In the genomic region with DNA sequence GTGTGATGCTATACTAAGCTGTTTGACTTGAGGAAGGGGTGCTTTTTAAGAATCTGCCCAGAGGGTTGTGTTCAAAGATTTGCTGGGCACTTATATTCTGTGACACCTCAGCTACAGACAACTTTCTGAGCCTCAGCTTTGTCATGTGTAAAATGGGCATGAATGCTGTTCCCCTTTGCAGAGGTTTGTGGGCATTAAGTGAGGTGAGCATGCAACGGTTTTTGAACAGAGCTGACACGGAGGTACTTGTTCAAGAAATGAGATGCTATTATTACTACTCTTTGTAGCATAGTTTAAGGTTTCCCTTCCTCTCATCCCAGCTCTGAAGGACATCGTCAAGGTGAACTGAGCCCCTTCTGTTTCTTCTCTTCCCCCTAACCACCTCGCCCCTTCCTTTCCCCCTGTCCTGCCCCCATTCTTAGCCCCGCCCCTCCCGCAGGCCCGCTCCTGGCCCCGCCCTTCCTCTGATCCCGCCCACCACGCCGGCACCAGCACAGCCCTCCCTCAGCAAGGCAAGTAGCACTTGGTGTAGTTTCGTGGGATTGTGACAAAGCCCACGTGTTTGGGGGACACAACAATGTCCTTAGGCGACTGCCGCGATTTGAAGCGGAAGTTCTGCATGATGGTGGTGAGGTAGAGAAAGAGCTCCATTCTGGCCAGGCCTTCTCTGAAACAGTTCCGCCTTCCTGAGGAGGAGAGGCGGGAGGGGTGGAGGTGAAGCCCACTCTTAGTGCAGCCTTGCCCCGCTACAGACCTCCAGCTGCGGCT, we compare ENCODE assay signal across 9 cellular contexts. TPM values are rescaled to one million over a fixed set of nuclear protein-coding genes. Genes with fewer than 3 reads are reported as not detected.
DNase-seq lines count a peak whose midpoint lies in the region; ATAC-seq and TF ChIP-seq lines count a peak whose summit lies in the region.
"Had no signal": no experiment of that assay in that cellular context is flagged by ENCODE, and none has a peak within 500 bp of the region (broad histone marks: within the 10 kb centered on the region; RNA-seq: fewer than 3 reads in every experiment).

No MANE protein-coding gene starts in this region.

- peak overlapping the region; percentile 75 for H3K4me3 Mint-ChIP-seq in natural killer cell

- H3K9me3 Mint-ChIP-seq in natural killer cell: no peaks in the 10 kb centered on the region

- peaks cover 17 to 19% of the 10 kb centered on the region in 2 donors for H3K4me1 Mint-ChIP-seq in natural killer cell

- H3K27ac ChIP-seq in upper lobe of right lung: no peak overlapping the region

- H3K27ac Mint-ChIP-seq in natural killer cell: peak overlapping the region; percentile 21 to 48

- peak; percentile 36 for DNase-seq in NK-92 treated with Interleukin-12 subunit alpha and Interleukin-12 subunit beta, amount 100 ng/mL, for 24 hours (lab: John Stamatoyannopoulos, UW)
- no peak for DNase-seq in NK-92 (lab: John Stamatoyannopoulos, UW; ENCODE audit: unreplicated experiment)
- peak; percentile 85 for DNase-seq in activated effector memory CD4-positive, alpha-beta T cell treated with anti-CD3 and anti-CD28 coated beads, Interleukin-2, amount 50 U/mL, for 16 hours
- peak; percentile 25 for DNase-seq in natural killer cell
- peak; percentile 78 for DNase-seq in upper lobe of right lung
- DNase-seq in NCI-H82 treated with DMSO at 0.1 percent for 48 hours (lab: John Stamatoyannopoulos, UW; ENCODE audit: unreplicated experiment): no peak
- no peak for DNase-seq in HK-2 (ENCODE audit: unreplicated experiment)
- DNase-seq in NCI-H748 (lab: John Stamatoyannopoulos, UW; ENCODE audit: unreplicated experiment): no peak

- no peaks in the 10 kb centered on the region for H3K9me3 ChIP-seq in upper lobe of right lung

- H3K36me3 ChIP-seq in upper lobe of right lung: no peaks in the 10 kb centered on the region

- TF ChIP-seq CTCF in natural killer cell (IDR thresholded peaks at IDR 0.05) (no peak), upper lobe of right lung (IDR thresholded peaks at IDR 0.05) (no peak)

- no peak overlapping the region for H3K4me3 ChIP-seq in upper lobe of right lung

- H3K27me3 Mint-ChIP-seq in natural killer cell (ENCODE audit: low read depth in 2 of 2): peaks cover 16 to 39% of the 10 kb centered on the region in 2 donors

- ATAC-seq in natural killer cell: peak; percentile 64 to 88 (median 81)
- ATAC-seq in upper lobe of right lung: peak; percentile 79

- no peaks in the 10 kb centered on the region for H3K36me3 Mint-ChIP-seq in natural killer cell

- H3K27me3 ChIP-seq in upper lobe of right lung: no peaks in the 10 kb centered on the region

- intact Hi-C loops in natural killer cell (cut with micrococcal nuclease) (no loop called here), upper lobe of right lung (cut with DNase I) (no loop called here)

- H3K4me1 ChIP-seq in upper lobe of right lung: no peaks in the 10 kb centered on the region

RNA-seq across cellular contexts. Expression of gene CYP2A7, which starts 26.1 kb away (rescaled TPM):
- total RNA-seq in natural killer cell (not detected), upper lobe of right lung (1.7 TPM)
- total RNA-seq: cardiac septum had no signal

RNA-seq across cellular contexts. Expression of gene CYP2A6, which starts 57.9 kb away (rescaled TPM):
- total RNA-seq in natural killer cell (not detected), upper lobe of right lung (not detected)
- total RNA-seq: cardiac septum had no signal

Comparison
In these comparisons a context has a peak if more than half of its experiments do, and no peak if none do; other contexts are left out.
1. DNase-seq: peak in NK-92 treated with Interleukin-12 subunit alpha and Interleukin-12 subunit beta, amount 100 ng/mL, for 24 hours (single experiment), activated effector memory CD4-positive, alpha-beta T cell treated with anti-CD3 and anti-CD28 coated beads, Interleukin-2, amount 50 U/mL, for 16 hours (single experiment), natural killer cell (single experiment) and upper lobe of right lung (single experiment); none in NK-92 (single experiment), NCI-H82 treated with DMSO at 0.1 percent for 48 hours (single experiment), HK-2 (single experiment) and NCI-H748 (single experiment).